Comparison of ENCODE assay signal across 8 cellular contexts in genomic region chr3:48301020-48301813, GRCh38. TPM values are rescaled to one million over a fixed set of nuclear protein-coding genes. Genes with fewer than 3 reads are reported as not detected.
DNase-seq lines count a peak whose midpoint lies in the region; ATAC-seq and TF ChIP-seq lines count a peak whose summit lies in the region.

TSS of gene NME6 (minus strand) at chr3:48301367.

- H3K27me3 ChIP-seq in Caco-2 (replicated peaks; ENCODE audit: control insufficient read depth, insufficient read depth, low read length) = no peaks in the 10 kb centered on the region
- H3K27me3 ChIP-seq in mononuclear cell (ENCODE audit: insufficient read depth, low read length) = no peaks in the 10 kb centered on the region

- CTCF ChIA-PET in Caco-2 (lab: Charles Lee) = interaction anchor here (1.7 kb wide), 1 partner anchor 135 kb away, joined by 8 read pairs; no protein-coding TSS in a partner anchor

- BruUV-seq in Caco-2 (replicated peaks; lab: Mats Ljungman, UMichigan) = TSS peak; percentile 92

- intact Hi-C loops in Caco-2 (cut with micrococcal nuclease; ENCODE audit: unreplicated experiment) = loop anchor here (5.0 kb wide), 2 partner anchors 46 to 91 kb away; no protein-coding TSS in a partner anchor

- H3K36me3 Mint-ChIP-seq in Caco-2 (ENCODE audit: insufficient read depth, unreplicated experiment) = peaks cover 37% of the 10 kb centered on the region
- no peaks in the 10 kb centered on the region for H3K36me3 Mint-ChIP-seq in IgD-negative memory B cell

- no peaks in the 10 kb centered on the region for H3K36me3 ChIP-seq in Caco-2 (ENCODE audit: control insufficient read depth, insufficient read depth, low read length)

- POLR2A ChIA-PET in Caco-2 (lab: Charles Lee) = no interaction called here

- H3K9me3 ChIP-seq in Caco-2 = no peaks in the 10 kb centered on the region
- H3K9me3 ChIP-seq in mononuclear cell (ENCODE audit: low read depth, low read length) = no peaks in the 10 kb centered on the region

- H3K4me1 Mint-ChIP-seq in Caco-2 (ENCODE audit: low read depth, unreplicated experiment) (peaks cover 26% of the 10 kb centered on the region), IgD-negative memory B cell (peaks cover 24 to 39% (median 25%) of the 10 kb centered on the region in 3 donors)

- H3K4me1 ChIP-seq in Caco-2 (peaks cover 13% of the 10 kb centered on the region), mononuclear cell (ENCODE audit: insufficient read depth, low read length) (peaks cover 29% of the 10 kb centered on the region)

- H3K27ac Mint-ChIP-seq in Caco-2 (ENCODE audit: unreplicated experiment) (peak within 1 kb of the TSS; percentile 99), IgD-negative memory B cell (peak within 1 kb of the TSS; percentile 85 to 98 (median 94))

- no peak for TF ChIP-seq CTCF in Caco-2 (IDR thresholded peaks at IDR 0.05; ENCODE audit: insufficient read depth in 1 of 2, low read depth in 1 of 2, low read length in 1 of 2, severe bottlenecking in 1 of 2, unreplicated experiment in 1 of 2)

- H3K9me3 Mint-ChIP-seq in Caco-2 (ENCODE audit: unreplicated experiment) = no peaks in the 10 kb centered on the region
- H3K9me3 Mint-ChIP-seq in IgD-negative memory B cell = no peaks in the 10 kb centered on the region

- H3K27me3 Mint-ChIP-seq in Caco-2 (ENCODE audit: insufficient read depth, unreplicated experiment) (no peaks in the 10 kb centered on the region), IgD-negative memory B cell (no peaks in the 10 kb centered on the region)

- peak within 1 kb of the TSS; percentile 91 for H3K4me3 Mint-ChIP-seq in Caco-2 (ENCODE audit: unreplicated experiment)
- H3K4me3 Mint-ChIP-seq in IgD-negative memory B cell = peak within 1 kb of the TSS; percentile 84 to 97 (median 96)

- DNase-seq in Caco-2 (peak; percentile 93 to 96), OCI-M1 (lab: John Stamatoyannopoulos, UW) (peak; percentile 97), activated T-cell treated with anti-CD3 and anti-CD28 coated beads for 24 hours (ENCODE audit: low read depth) (peak; percentile 92), epidermal melanocyte (ENCODE audit: insufficient read length, low spot score) (peak; percentile 85)
- DNase-seq in stimulated activated CD8-positive, alpha-beta memory T cell treated with anti-CD3 and anti-CD28 coated beads, Interleukin-2, amount 100 ng/mL, for 48 hours (ENCODE audit: low read depth in 2 of 2) = peak; percentile 88 to 90

- peak; percentile 77 for ATAC-seq in GM21526 (IDR thresholded peaks at IDR 0.05; ENCODE audit: low FRiP score, unreplicated experiment)

- H3K4me3 ChIP-seq in Caco-2 (ENCODE audit: low read depth, low read length) = peak within 1 kb of the TSS; percentile 83
- H3K4me3 ChIP-seq in mononuclear cell (ENCODE audit: low read length) = peak within 1 kb of the TSS; percentile 94

RNA-seq across cellular contexts. Expression of gene NME6, which starts in this region (rescaled TPM):
- total RNA-seq in Caco-2 (2022) = 42.3 and 49.2 TPM in 2 replicates
- 81.1 TPM for polyA plus RNA-seq in IgD-negative memory B cell
- total RNA-seq in mononuclear cell = 5.4 TPM

Comparison
In these comparisons a context has a peak if more than half of its experiments do, and no peak if none do; other contexts are left out.
1. Peak in every context shown above with its lines: DNase-seq, ATAC-seq and H3K4me3 ChIP-seq.